In genomic region chr19:45276284-45276687, GRCh38 we compare ENCODE assay signal across 17 cellular contexts. TPM values are rescaled to one million over a fixed set of nuclear protein-coding genes. Genes with fewer than 3 reads are reported as not detected.
DNase-seq lines count a peak whose midpoint lies in the region; ATAC-seq and TF ChIP-seq lines count a peak whose summit lies in the region.
"Had no signal": no experiment of that assay in that cellular context is flagged by ENCODE, and none has a peak within 500 bp of the region (broad histone marks: within the 10 kb centered on the region; RNA-seq: fewer than 3 reads in every experiment).

No MANE protein-coding gene starts in this region.

- H3K4me1 ChIP-seq in BLaER1 = peaks cover 40% of the 10 kb centered on the region
- H3K4me1 ChIP-seq: gastrocnemius medialis, prostate gland had no signal

- H3K4me1 Mint-ChIP-seq in endothelial cell (ENCODE audit: unreplicated experiment) = peaks cover 32% of the 10 kb centered on the region
- no peaks in the 10 kb centered on the region for H3K4me1 Mint-ChIP-seq in activated naive CD8-positive, alpha-beta T cell treated with anti-CD3 and anti-CD28 coated beads for 36 hours
- H3K4me1 Mint-ChIP-seq: stimulated activated naive B cell treated with anti-CD40 and anti-IgM and Interleukin-4, amounts not matched to agents 10 μg/mL and 1 μg/mL and 100 μg/mL, for 72 hours had no signal

- DNase-seq in HFF-Myc (ENCODE audit: extremely low read depth, low read depth) (peak; percentile 10), NCI-H345 (lab: John Stamatoyannopoulos, UW) (peak; percentile 48), endothelial cell (ENCODE audit: low spot score) (no peak), CD1c-positive myeloid dendritic cell (ENCODE audit: extremely low spot score) (no peak)
- no peak for DNase-seq in activated naive CD8-positive, alpha-beta T cell treated with anti-CD3 and anti-CD28 coated beads for 36 hours
- no peak for DNase-seq in stimulated activated CD4-positive, alpha-beta T cell treated with anti-CD3 and anti-CD28 coated beads, Interleukin-4, amount 100 ng/mL, for 24 hours
- DNase-seq: activated CD4-positive, alpha-beta T cell treated with anti-CD3 and anti-CD28 coated beads, Interleukin-2, amount 50 U/mL, for 4 hours; AML-193; effector CD8-positive, alpha-beta T cell; gastrocnemius medialis; mucosa of descending colon; NCI-H1436; stimulated activated naive B cell treated with anti-CD40 and anti-IgM and Interleukin-4, amounts not matched to agents 10 μg/mL and 1 μg/mL and 100 μg/mL, for 72 hours had no signal

- 0 out of 2 replicates have a peak overlapping the region, but pooled peaks have one; percentile 19 for H3K27ac ChIP-seq in BLaER1
- H3K27ac ChIP-seq: gastrocnemius medialis, prostate gland had no signal

- H3K4me3 Mint-ChIP-seq in endothelial cell (ENCODE audit: unreplicated experiment) = peak overlapping the region; percentile 62
- no peak overlapping the region for H3K4me3 Mint-ChIP-seq in activated naive CD8-positive, alpha-beta T cell treated with anti-CD3 and anti-CD28 coated beads for 36 hours
- H3K4me3 Mint-ChIP-seq: stimulated activated naive B cell treated with anti-CD40 and anti-IgM and Interleukin-4, amounts not matched to agents 10 μg/mL and 1 μg/mL and 100 μg/mL, for 72 hours had no signal

- no peaks in the 10 kb centered on the region for H3K27me3 ChIP-seq in BLaER1
- H3K27me3 ChIP-seq: gastrocnemius medialis had no signal

- ATAC-seq in HG03457 (IDR thresholded peaks at IDR 0.05; ENCODE audit: unreplicated experiment) = no peak
- ATAC-seq: gastrocnemius medialis; mucosa of descending colon; stimulated activated naive B cell treated with anti-CD40 and anti-IgM and Interleukin-4, amounts not matched to agents 10 μg/mL and 1 μg/mL and 100 μg/mL, for 72 hours had no signal

- no peaks in the 10 kb centered on the region for H3K9me3 Mint-ChIP-seq in endothelial cell (ENCODE audit: unreplicated experiment)
- H3K9me3 Mint-ChIP-seq in activated naive CD8-positive, alpha-beta T cell treated with anti-CD3 and anti-CD28 coated beads for 36 hours = no peaks in the 10 kb centered on the region
- H3K9me3 Mint-ChIP-seq: stimulated activated naive B cell treated with anti-CD40 and anti-IgM and Interleukin-4, amounts not matched to agents 10 μg/mL and 1 μg/mL and 100 μg/mL, for 72 hours had no signal

- no peak overlapping the region for H3K9ac ChIP-seq in BLaER1

- no peak overlapping the region for H3K27ac Mint-ChIP-seq in endothelial cell (ENCODE audit: unreplicated experiment)
- H3K27ac Mint-ChIP-seq in activated naive CD8-positive, alpha-beta T cell treated with anti-CD3 and anti-CD28 coated beads for 36 hours = no peak overlapping the region
- H3K27ac Mint-ChIP-seq: stimulated activated naive B cell treated with anti-CD40 and anti-IgM and Interleukin-4, amounts not matched to agents 10 μg/mL and 1 μg/mL and 100 μg/mL, for 72 hours had no signal

- H3K36me3 ChIP-seq in BLaER1 = peaks cover 100% of the 10 kb centered on the region

- H3K27me3 Mint-ChIP-seq in endothelial cell (ENCODE audit: unreplicated experiment) = peaks cover 9% of the 10 kb centered on the region
- H3K27me3 Mint-ChIP-seq in activated naive CD8-positive, alpha-beta T cell treated with anti-CD3 and anti-CD28 coated beads for 36 hours = no peaks in the 10 kb centered on the region
- H3K27me3 Mint-ChIP-seq: stimulated activated naive B cell treated with anti-CD40 and anti-IgM and Interleukin-4, amounts not matched to agents 10 μg/mL and 1 μg/mL and 100 μg/mL, for 72 hours had no signal

- peaks cover 35% of the 10 kb centered on the region for H3K36me3 Mint-ChIP-seq in endothelial cell (ENCODE audit: low read depth, unreplicated experiment)
- peaks cover 5% of the 10 kb centered on the region for H3K36me3 Mint-ChIP-seq in activated naive CD8-positive, alpha-beta T cell treated with anti-CD3 and anti-CD28 coated beads for 36 hours

- H3K4me3 ChIP-seq in BLaER1 (no peak overlapping the region), HFF-Myc (replicated peaks; ENCODE audit: low read depth, low read length) (no peak overlapping the region)
- H3K4me3 ChIP-seq: gastrocnemius medialis, mucosa of descending colon, prostate gland had no signal

- H3K4me2 ChIP-seq in BLaER1 = no peak overlapping the region

- TF ChIP-seq CTCF in HFF-Myc (IDR thresholded peaks at IDR 0.05; ENCODE audit: low read depth, low read length, missing control alignments) (no peak), endothelial cell (IDR thresholded peaks at IDR 0.05; ENCODE audit: unreplicated experiment) (no peak)

- H4K20me1 ChIP-seq in BLaER1 = peaks cover 22% of the 10 kb centered on the region; the same call in 1 of the 2 replicates

- no peaks in the 10 kb centered on the region for H3K9me3 ChIP-seq in BLaER1
- H3K9me3 ChIP-seq: gastrocnemius medialis, mucosa of descending colon, prostate gland had no signal

RNA-seq across cellular contexts. Expression of gene MARK4, which starts 25.2 kb away (rescaled TPM):
- total RNA-seq in endothelial cell (ENCODE audit: unreplicated experiment) = 165 TPM
- 10 to 100 TPM; 12.6 to 14.9 TPM for total RNA-seq in activated naive CD8-positive, alpha-beta T cell treated with anti-CD3 and anti-CD28 coated beads for 36 hours

RNA-seq across cellular contexts. Expression of gene EXOC3L2, which starts 31.1 kb away (rescaled TPM):
- 5.5 TPM for total RNA-seq in endothelial cell (ENCODE audit: unreplicated experiment)
- total RNA-seq in activated naive CD8-positive, alpha-beta T cell treated with anti-CD3 and anti-CD28 coated beads for 36 hours = not detected
- total RNA-seq: RPMI7951 had no signal

RNA-seq across cellular contexts. Expression of gene CKM, which starts 46.4 kb away (rescaled TPM):
- not detected for total RNA-seq in endothelial cell (ENCODE audit: unreplicated experiment)
- not detected for total RNA-seq in activated naive CD8-positive, alpha-beta T cell treated with anti-CD3 and anti-CD28 coated beads for 36 hours

Comparison
In these comparisons a context has a peak if more than half of its experiments do, and no peak if none do; other contexts are left out.
1. DNase-seq: peak in HFF-Myc (single experiment) and NCI-H345 (single experiment); none in endothelial cell (single experiment), activated naive CD8-positive, alpha-beta T cell treated with anti-CD3 and anti-CD28 coated beads for 36 hours (single experiment), stimulated activated CD4-positive, alpha-beta T cell treated with anti-CD3 and anti-CD28 coated beads, Interleukin-4, amount 100 ng/mL, for 24 hours (single experiment) and CD1c-positive myeloid dendritic cell (single experiment).
2. RNA of gene MARK4, which starts 25.2 kb away (total RNA-seq): 165 TPM in endothelial cell (single experiment); 12.6 to 14.9 TPM in activated naive CD8-positive, alpha-beta T cell treated with anti-CD3 and anti-CD28 coated beads for 36 hours; every median in the first group is over 10 times any median in the second.